ENCODE assay signal across 9 cellular contexts in the genomic region with DNA sequence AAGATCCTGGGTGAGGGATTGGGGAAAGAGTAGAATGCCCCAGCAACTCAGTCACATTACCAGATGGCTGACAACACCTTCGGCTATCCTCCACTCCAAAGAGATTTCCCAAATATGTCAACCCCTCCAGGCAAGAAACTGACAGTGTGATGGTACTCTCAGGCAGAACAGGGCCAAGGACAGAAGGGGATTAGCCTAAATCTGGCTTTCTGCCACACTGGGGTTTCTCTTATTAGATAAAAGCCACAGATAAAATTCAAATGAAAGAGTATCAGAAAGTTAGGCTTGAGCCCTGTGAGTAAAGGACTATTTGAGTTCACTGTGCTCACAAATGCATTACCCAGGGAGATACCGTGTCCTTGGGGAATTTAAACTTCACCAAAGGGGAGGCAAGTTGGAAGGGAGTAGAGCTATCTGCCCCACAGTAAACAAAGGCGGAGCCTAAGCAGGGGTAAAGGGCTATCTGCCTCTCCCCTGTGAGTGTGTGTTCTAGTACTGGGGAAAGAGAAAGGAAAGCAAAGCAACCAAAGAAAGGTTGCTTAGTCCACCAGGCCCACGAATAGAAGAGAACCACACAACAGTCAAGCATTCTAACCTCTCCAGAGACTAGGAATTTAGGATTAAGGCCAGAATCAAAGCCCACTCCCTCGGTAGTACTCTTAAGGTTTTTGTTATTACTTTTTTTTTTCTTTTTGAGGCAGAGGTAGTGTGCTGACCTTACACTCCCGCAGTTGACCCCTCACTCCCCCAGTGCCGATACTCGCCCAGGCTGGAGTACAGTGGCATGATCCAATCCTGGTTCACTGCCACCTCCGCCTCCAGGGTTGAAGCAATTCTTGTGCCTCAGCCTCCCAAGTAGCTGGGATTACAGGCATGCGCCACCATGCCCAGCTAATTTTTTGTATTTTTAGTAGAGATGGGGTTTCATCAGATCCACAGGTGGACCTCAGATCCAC. TPM values are rescaled to one million over a fixed set of nuclear protein-coding genes. Genes with fewer than 3 reads are reported as not detected.
DNase-seq lines count a peak whose midpoint lies in the region; ATAC-seq and TF ChIP-seq lines count a peak whose summit lies in the region.
"Had no signal": no experiment of that assay in that cellular context is flagged by ENCODE, and none has a peak within 500 bp of the region (broad histone marks: within the 10 kb centered on the region; RNA-seq: fewer than 3 reads in every experiment).

No MANE protein-coding gene starts in this region.

- peak overlapping the region; percentile 50 for H3K27ac ChIP-seq in CD4-positive, alpha-beta T cell (ENCODE audit: low read depth, low read length)
- H3K27ac ChIP-seq in colonic mucosa, result peak overlapping the region; percentile 99

- peaks cover 78% of the 10 kb centered on the region for H3K36me3 Mint-ChIP-seq in CD4-positive, alpha-beta T cell (ENCODE audit: low read depth)
- H3K36me3 Mint-ChIP-seq in natural killer cell treated with Interleukin-12 subunit alpha and Interleukin-12 subunit beta and Interleukin-15 and Interleukin-18, amount 100 ng/mL, for 72 hours, result peaks cover 33% of the 10 kb centered on the region

- ATAC-seq in CD4-positive, alpha-beta T cell (ENCODE audit: poor library complexity), result no peak
- ATAC-seq in natural killer cell treated with Interleukin-12 subunit alpha and Interleukin-12 subunit beta and Interleukin-15 and Interleukin-18, amount 100 ng/mL, for 72 hours, result no peak
- ATAC-seq in GM18502 (IDR thresholded peaks at IDR 0.05; ENCODE audit: poor library complexity, unreplicated experiment), result no peak

- no peaks in the 10 kb centered on the region for H3K27me3 Mint-ChIP-seq in CD4-positive, alpha-beta T cell
- H3K27me3 Mint-ChIP-seq in natural killer cell treated with Interleukin-12 subunit alpha and Interleukin-12 subunit beta and Interleukin-15 and Interleukin-18, amount 100 ng/mL, for 72 hours, result no peaks in the 10 kb centered on the region

- peak overlapping the region in 1 of 2 donors; percentile 79 for H3K9ac ChIP-seq in colonic mucosa (ENCODE audit: low read depth in 2 of 2, low read length in 2 of 2)

- TF ChIP-seq CTCF in CD4-positive, alpha-beta T cell (IDR thresholded peaks at IDR 0.05), result no peak
- no peak for TF ChIP-seq CTCF in colonic mucosa (IDR thresholded peaks at IDR 0.05)

- intact Hi-C loops in CD4-positive, alpha-beta T cell (cut with DNase I, micrococcal nuclease), result no loop called here
- intact Hi-C loops in colonic mucosa (cut with DNase I), result no loop called here

- no peak for DNase-seq in CD4-positive, alpha-beta T cell
- DNase-seq in NCI-H524 (lab: John Stamatoyannopoulos, UW) (peak; percentile 94 to 97), colonic mucosa (peak; percentile 56), NCI-H510A (lab: John Stamatoyannopoulos, UW) (no peak), dermis blood vessel endothelial cell (no peak)
- DNase-seq in natural killer cell treated with Interleukin-12 subunit alpha and Interleukin-12 subunit beta and Interleukin-15 and Interleukin-18, amount 100 ng/mL, for 72 hours (ENCODE audit: low spot score), result no peak
- DNase-seq in activated CD8-positive, alpha-beta memory T cell treated with anti-CD3 and anti-CD28 coated beads, Interleukin-2, amount 50 U/mL, for 4 hours, result no peak

- H3K9me3 ChIP-seq in CD4-positive, alpha-beta T cell (ENCODE audit: control insufficient read depth, low read length), result no peaks in the 10 kb centered on the region
- no peaks in the 10 kb centered on the region for H3K9me3 ChIP-seq in colonic mucosa

- H3K27me3 ChIP-seq in CD4-positive, alpha-beta T cell (ENCODE audit: control insufficient read depth, insufficient read depth, low read length), result no peaks in the 10 kb centered on the region
- H3K27me3 ChIP-seq in colonic mucosa, result no peaks in the 10 kb centered on the region

- H3K9me3 Mint-ChIP-seq in CD4-positive, alpha-beta T cell, result no peaks in the 10 kb centered on the region
- no peaks in the 10 kb centered on the region for H3K9me3 Mint-ChIP-seq in natural killer cell treated with Interleukin-12 subunit alpha and Interleukin-12 subunit beta and Interleukin-15 and Interleukin-18, amount 100 ng/mL, for 72 hours

- H3K27ac Mint-ChIP-seq in CD4-positive, alpha-beta T cell, result peak overlapping the region; percentile 96
- H3K27ac Mint-ChIP-seq in natural killer cell treated with Interleukin-12 subunit alpha and Interleukin-12 subunit beta and Interleukin-15 and Interleukin-18, amount 100 ng/mL, for 72 hours, result peak overlapping the region; percentile 85 to 88

- H3K4me1 Mint-ChIP-seq in CD4-positive, alpha-beta T cell (ENCODE audit: low read depth), result peaks cover 81% of the 10 kb centered on the region
- H3K4me1 Mint-ChIP-seq in natural killer cell treated with Interleukin-12 subunit alpha and Interleukin-12 subunit beta and Interleukin-15 and Interleukin-18, amount 100 ng/mL, for 72 hours (ENCODE audit: low read depth in 2 of 2), result peaks cover 60 to 73% of the 10 kb centered on the region in 2 donors

- no peaks in the 10 kb centered on the region for H3K36me3 ChIP-seq in colonic mucosa

- POLR2A ChIA-PET in CD4-positive, alpha-beta T cell (lab: Charles Lee), result interaction anchor here (1.2 to 5.4 kb wide), 4 partner anchors 13 to 41 kb away, joined by 3 to 39 read pairs (median 8); a partner anchor contains a TSS

- peaks cover 34% of the 10 kb centered on the region for H3K4me1 ChIP-seq in colonic mucosa

- H3K4me3 ChIP-seq in colonic mucosa, result peak overlapping the region; percentile 15

- CTCF ChIA-PET in CD4-positive, alpha-beta T cell (lab: Charles Lee), result interaction anchor here (1.2 kb wide), 1 partner anchor 21 kb away, joined by 3 read pairs; no protein-coding TSS in a partner anchor

- peak overlapping the region; percentile 91 for H3K4me3 Mint-ChIP-seq in CD4-positive, alpha-beta T cell
- peak overlapping the region; percentile 99 for H3K4me3 Mint-ChIP-seq in natural killer cell treated with Interleukin-12 subunit alpha and Interleukin-12 subunit beta and Interleukin-15 and Interleukin-18, amount 100 ng/mL, for 72 hours

RNA-seq across cellular contexts. Expression of a gene that starts 12.8 kb away (rescaled TPM):
- total RNA-seq in CD4-positive, alpha-beta T cell, result 100 to 1,000 TPM; 345 to 357 TPM
- 100 to 1,000 TPM; 502 to 757 TPM for total RNA-seq in colonic mucosa
- 100 to 1,000 TPM; 495 to 662 TPM for total RNA-seq in natural killer cell treated with Interleukin-12 subunit alpha and Interleukin-12 subunit beta and Interleukin-15 and Interleukin-18, amount 100 ng/mL, for 72 hours
- 707 and 1,476 TPM in 2 replicates for total RNA-seq in dermis blood vessel endothelial cell

RNA-seq across cellular contexts. Expression of a gene that starts 24.3 kb away (rescaled TPM):
- under 1 TPM; 0.03 to 0.08 TPM for total RNA-seq in CD4-positive, alpha-beta T cell
- total RNA-seq in colonic mucosa, result under 1 TPM; 0.10 to 0.11 TPM
- under 1 TPM in 1 of 2 donors, not detected in 1; 0.24 TPM for total RNA-seq in natural killer cell treated with Interleukin-12 subunit alpha and Interleukin-12 subunit beta and Interleukin-15 and Interleukin-18, amount 100 ng/mL, for 72 hours
- total RNA-seq in dermis blood vessel endothelial cell, result 0.09 and 0.17 TPM in 2 replicates

RNA-seq across cellular contexts. Expression of a gene that starts 27.0 kb away (rescaled TPM):
- total RNA-seq in CD4-positive, alpha-beta T cell, result not detected
- total RNA-seq in colonic mucosa (not detected), dermis blood vessel endothelial cell (not detected in 2 replicates)
- not detected for total RNA-seq in natural killer cell treated with Interleukin-12 subunit alpha and Interleukin-12 subunit beta and Interleukin-15 and Interleukin-18, amount 100 ng/mL, for 72 hours
- total RNA-seq: lung microvascular endothelial cell had no signal

RNA-seq across cellular contexts. Expression of a gene that starts 41.6 kb away (rescaled TPM):
- total RNA-seq in CD4-positive, alpha-beta T cell, result 100 to 1,000 TPM; 224 to 234 TPM
- total RNA-seq in colonic mucosa (100 to 1,000 TPM in 1 of 2 donors, 10 to 100 TPM in 1; 84.8 to 102 TPM), dermis blood vessel endothelial cell (47.8 and 97.6 TPM in 2 replicates)
- 100 to 1,000 TPM; 175 to 183 TPM for total RNA-seq in natural killer cell treated with Interleukin-12 subunit alpha and Interleukin-12 subunit beta and Interleukin-15 and Interleukin-18, amount 100 ng/mL, for 72 hours

Comparison
In these comparisons a context has a peak if more than half of its experiments do, and no peak if none do; other contexts are left out.
1. DNase-seq: peak in NCI-H524 (2 of 2) and colonic mucosa (single experiment); none in CD4-positive, alpha-beta T cell (0 of 10), natural killer cell treated with Interleukin-12 subunit alpha and Interleukin-12 subunit beta and Interleukin-15 and Interleukin-18, amount 100 ng/mL, for 72 hours (single experiment), NCI-H510A (single experiment), dermis blood vessel endothelial cell (single experiment) and activated CD8-positive, alpha-beta memory T cell treated with anti-CD3 and anti-CD28 coated beads, Interleukin-2, amount 50 U/mL, for 4 hours (single experiment).